In genomic region chr12:53004582-53004981, GRCh38 we compare ENCODE assay signal across 1 cellular context.
TF ChIP-seq lines count a peak whose summit lies in the region.

No MANE protein-coding gene starts in this region.

TF ChIP-seq in SK-N-SH treated with all-trans-retinoic acid at 6 μM for 48 hours, 23 proteins besides CTCF, POLR2A, EP300 and RAD21 (continued from another document):
- TF ChIP-seq TSHZ2 (CRISPR knock-in tag; IDR thresholded peaks at IDR 0.05), result no peak
- TF ChIP-seq PATZ1 (CRISPR knock-in tag; IDR thresholded peaks at IDR 0.05; ENCODE audit: borderline replicate concordance), result no peak
- TF ChIP-seq ZFP30 (CRISPR knock-in tag; IDR thresholded peaks at IDR 0.05), result no peak
- TF ChIP-seq CREB5 (CRISPR knock-in tag; IDR thresholded peaks at IDR 0.05; ENCODE audit: low read depth), result no peak
